ENCODE assay signal across 18 cellular contexts in the genomic region with DNA sequence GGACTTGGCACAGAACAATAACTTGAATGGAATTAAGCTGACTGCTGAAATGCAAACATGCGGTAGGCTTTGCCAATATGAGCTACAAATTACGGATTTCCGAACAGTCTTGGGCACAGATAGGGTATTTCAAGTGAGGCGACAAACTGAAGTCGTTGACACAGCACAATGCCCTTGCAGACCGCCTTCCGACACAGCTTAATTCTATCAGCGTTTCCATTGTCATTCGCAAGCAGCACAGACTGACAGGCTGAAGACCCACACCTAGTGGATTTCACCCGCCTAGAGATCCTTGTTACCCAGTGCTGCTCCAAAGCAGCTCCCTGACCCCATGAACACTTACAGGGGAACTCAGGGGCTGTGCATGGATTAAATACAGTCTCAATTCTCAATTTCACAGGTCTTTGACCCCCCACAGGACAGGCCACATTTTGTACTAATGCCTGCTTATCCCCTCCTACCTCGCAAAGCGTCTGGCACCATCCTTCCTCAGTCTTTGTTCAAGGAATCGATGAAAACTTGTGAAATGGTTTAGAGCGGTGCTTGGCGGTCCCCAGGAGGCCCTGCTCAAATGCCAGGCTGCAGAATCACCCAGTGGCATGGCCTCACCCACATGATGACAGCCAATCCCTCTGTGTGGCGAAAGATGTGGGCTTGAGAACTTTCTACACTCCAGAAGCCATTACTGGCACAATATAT.
"Had no signal": no experiment of that assay in that cellular context is flagged by ENCODE, and none has a peak within 500 bp of the region (broad histone marks: within the 10 kb centered on the region; RNA-seq: fewer than 3 reads in every experiment).

No MANE protein-coding gene starts in this region.

- H3K4me3 Mint-ChIP-seq: activated CD4-positive, alpha-beta T cell treated with anti-CD3 and anti-CD28 coated beads, Interleukin-2, amount 10 ng/mL, durations not matched to agents 7 days and 5 days; activated naive CD8-positive, alpha-beta T cell treated with anti-CD3 and anti-CD28 coated beads, Interleukin-2, amount 10 ng/mL, durations not matched to agents 7 days and 5 days; nephron; stimulated activated effector memory CD8-positive, alpha-beta T cell treated with anti-CD3 and anti-CD28 coated beads, Interleukin-12 subunit alpha, Interleukin-12 subunit beta, amount 100 ng/mL, for 72 hours; T-helper 2 cell treated with Interferon-gamma antibody and Interleukin-4, amounts not matched to agents 5 μg/mL and 100 μg/mL, for 36 hours had no signal

- H3K36me3 ChIP-seq: sigmoid colon, thyroid gland, uterus had no signal

- H3K4me3 ChIP-seq: left lung, sigmoid colon, thyroid gland, uterus had no signal

- H3K9me3 Mint-ChIP-seq: activated CD4-positive, alpha-beta T cell treated with anti-CD3 and anti-CD28 coated beads, Interleukin-2, amount 10 ng/mL, durations not matched to agents 7 days and 5 days; stimulated activated effector memory CD8-positive, alpha-beta T cell treated with anti-CD3 and anti-CD28 coated beads, Interleukin-12 subunit alpha, Interleukin-12 subunit beta, amount 100 ng/mL, for 72 hours; T-helper 2 cell treated with Interferon-gamma antibody and Interleukin-4, amounts not matched to agents 5 μg/mL and 100 μg/mL, for 36 hours had no signal

- H3K9me3 ChIP-seq: left lung, sigmoid colon, thyroid gland, uterus had no signal

- DNase-seq: activated CD4-positive, alpha-beta T cell treated with anti-CD3 and anti-CD28 coated beads, Interleukin-2, amount 10 ng/mL, durations not matched to agents 7 days and 5 days; activated naive CD4-positive, alpha-beta T cell; activated naive CD8-positive, alpha-beta T cell treated with anti-CD3 and anti-CD28 coated beads, Interleukin-2, amount 10 ng/mL, durations not matched to agents 7 days and 5 days; cortex of kidney; effector CD8-positive, alpha-beta T cell; foreskin fibroblast; glutamatergic neuron; left lung; sigmoid colon; stimulated activated CD4-positive, alpha-beta T cell treated with anti-CD3 and anti-CD28 coated beads, Interleukin-12 subunit alpha, Interleukin-12 subunit beta, amount 100 ng/mL, for 4 hours; stimulated activated CD4-positive, alpha-beta T cell treated with anti-CD3 and anti-CD28 coated beads, Interleukin-2, amount 100 ng/mL, for 24 hours; SW 1271; thyroid gland; uterus had no signal

- FAIRE-seq: keratinocyte had no signal

- H3K27me3 Mint-ChIP-seq: activated CD4-positive, alpha-beta T cell treated with anti-CD3 and anti-CD28 coated beads, Interleukin-2, amount 10 ng/mL, durations not matched to agents 7 days and 5 days had no signal

- H3K27ac ChIP-seq: thyroid gland, uterus had no signal

- H3K4me1 ChIP-seq: uterus had no signal

- ATAC-seq: left lung; stimulated activated effector memory CD8-positive, alpha-beta T cell treated with anti-CD3 and anti-CD28 coated beads, Interleukin-12 subunit alpha, Interleukin-12 subunit beta, amount 100 ng/mL, for 72 hours had no signal

- H3K27me3 ChIP-seq: left lung, sigmoid colon, thyroid gland, uterus had no signal

- H3K36me3 Mint-ChIP-seq: activated naive CD8-positive, alpha-beta T cell treated with anti-CD3 and anti-CD28 coated beads, Interleukin-2, amount 10 ng/mL, durations not matched to agents 7 days and 5 days; stimulated activated effector memory CD8-positive, alpha-beta T cell treated with anti-CD3 and anti-CD28 coated beads, Interleukin-12 subunit alpha, Interleukin-12 subunit beta, amount 100 ng/mL, for 72 hours had no signal
